ENCODE assay signal across 26 cellular contexts in genomic region chr11:78898376-78898775, GRCh38.
"Had no signal": no experiment of that assay in that cellular context is flagged by ENCODE, and none has a peak within 500 bp of the region (broad histone marks: within the 10 kb centered on the region; RNA-seq: fewer than 3 reads in every experiment).

No MANE protein-coding gene starts in this region.

- H3K27me3 ChIP-seq: adrenal gland, body of pancreas, Peyer's patch, SJSA1 had no signal

- DNase-seq: activated B cell treated with CpG ODN at 0.5 μM for 24 hours; activated CD4-positive, alpha-beta memory T cell treated with anti-CD3 and anti-CD28 coated beads for 36 hours; activated CD4-positive, alpha-beta T cell treated with anti-CD3 and anti-CD28 coated beads for 4 hours; activated CD4-positive, alpha-beta T cell treated with anti-CD3 and anti-CD28 coated beads, Interleukin-2, amount 50 U/mL, for 1 hour; activated CD4-positive, CD25-positive, alpha-beta regulatory T cell treated with anti-CD3 and anti-CD28 coated beads, Interleukin-2, amount 50 U/mL, for 72 hours; activated CD8-positive, alpha-beta memory T cell treated with anti-CD3 and anti-CD28 coated beads, Interleukin-2, amount 50 U/mL, for 4 hours; activated gamma-delta T cell treated with Interleukin-2 at 50 U/mL for 16 hours; activated naive CD4-positive, alpha-beta T cell treated with anti-CD3 and anti-CD28 coated beads for 36 hours; activated T-cell treated with anti-CD3 and anti-CD28 coated beads for 4 hours; activated T-cell treated with anti-CD3 and anti-CD28 coated beads, Interleukin-2, amount 50 U/mL, for 4 hours; adrenal gland; body of pancreas; NCI-H1694 treated with DMSO at 0.1 percent for 48 hours; NCI-H2029; NCI-H2227 treated with DMSO at 0.1 percent for 48 hours; NCI-H446; NK-92 treated with Interleukin-12 subunit alpha and Interleukin-12 subunit beta, amount 100 ng/mL, for 24 hours; PC-3; Peyer's patch; RPMI8226; SHP77 treated with DMSO at 0.1 percent for 48 hours; SK-N-SH had no signal

- H3K4me3 ChIP-seq: adrenal gland, body of pancreas, breast epithelium, K562, Peyer's patch, SJSA1 had no signal

- H3K9me3 ChIP-seq: adrenal gland, body of pancreas, breast epithelium, Peyer's patch, SJSA1, SK-N-SH had no signal

- ATAC-seq: activated naive CD4-positive, alpha-beta T cell treated with anti-CD3 and anti-CD28 coated beads, Interleukin-2, amount 50 U/mL, for 72 hours; body of pancreas; K562; PC-3 had no signal

- H3K4me1 ChIP-seq: adrenal gland, body of pancreas, breast epithelium, Peyer's patch, SJSA1 had no signal

- H3K36me3 ChIP-seq: adrenal gland, breast epithelium, Peyer's patch, SJSA1 had no signal

- H3K27ac ChIP-seq: adrenal gland, body of pancreas, breast epithelium, Peyer's patch, SJSA1 had no signal
